Comparison of ENCODE assay signal across 1 cellular context in genomic region chr10:22315455-22316285, GRCh38.
A peak's percentile ranks its signal among the peaks of the same experiment; 100 is the strongest.
TF ChIP-seq lines count a peak whose summit lies in the region.

No MANE protein-coding gene starts in this region.

TF ChIP-seq in HEK293, 187 proteins besides CTCF, POLR2A, EP300 and RAD21 (continued from another document and continues in another):
- no peak for TF ChIP-seq PRDM6 (tag by site-specific recombination; IDR thresholded peaks at IDR 0.05)
- peak; percentile 87 for TF ChIP-seq PATZ1 (tag by site-specific recombination; IDR thresholded peaks at IDR 0.05)
- TF ChIP-seq ZBTB26 (tag by site-specific recombination; optimal IDR thresholded peaks at IDR 0.05): peak; percentile 93
- TF ChIP-seq ZNF580 (tag by site-specific recombination; IDR thresholded peaks at IDR 0.05): no peak
- TF ChIP-seq ZNF488 (tag by site-specific recombination; IDR thresholded peaks at IDR 0.05): no peak
- no peak for TF ChIP-seq ZNF114 (tag by site-specific recombination; IDR thresholded peaks at IDR 0.05)
- no peak for TF ChIP-seq INSM2 (tag by site-specific recombination; IDR thresholded peaks at IDR 0.05)
- TF ChIP-seq EGR2 (tag by site-specific recombination; IDR thresholded peaks at IDR 0.05; ENCODE audit: low read depth): peak; percentile 48
- no peak for TF ChIP-seq ZNF148 (tag by site-specific recombination; IDR thresholded peaks at IDR 0.05; ENCODE audit: borderline replicate concordance)
- TF ChIP-seq FEZF1 (tag by site-specific recombination; IDR thresholded peaks at IDR 0.05): peak; percentile 54; the same call in 1 of the 2 replicates
- peak; percentile 36; the same call in 1 of the 2 replicates for TF ChIP-seq ZNF18 (tag by site-specific recombination; IDR thresholded peaks at IDR 0.05)
- TF ChIP-seq ZFP3 (tag by site-specific recombination; IDR thresholded peaks at IDR 0.05; ENCODE audit: low read depth): no peak
- peak; percentile 65 for TF ChIP-seq ZNF341 (tag by site-specific recombination; IDR thresholded peaks at IDR 0.05; ENCODE audit: low read depth)
- TF ChIP-seq GFI1B (tag by site-specific recombination; IDR thresholded peaks at IDR 0.05): no peak
- no peak for TF ChIP-seq ZNF677 (tag by site-specific recombination; IDR thresholded peaks at IDR 0.05)
- TF ChIP-seq ZNF560 (tag by site-specific recombination; IDR thresholded peaks at IDR 0.05; ENCODE audit: borderline replicate concordance): no peak
- TF ChIP-seq ZNF174 (tag by site-specific recombination; IDR thresholded peaks at IDR 0.05): no peak
- TF ChIP-seq ZNF146 (tag by site-specific recombination; IDR thresholded peaks at IDR 0.05): no peak
- TF ChIP-seq ZNF692 (tag by site-specific recombination; IDR thresholded peaks at IDR 0.05): peak; percentile 32
- TF ChIP-seq ZNF16 (tag by site-specific recombination; IDR thresholded peaks at IDR 0.05; ENCODE audit: low read depth): no peak
- TF ChIP-seq ZNF404 (tag by site-specific recombination; IDR thresholded peaks at IDR 0.05): no peak
- TF ChIP-seq ZNF571 (tag by site-specific recombination; IDR thresholded peaks at IDR 0.05): no peak
- TF ChIP-seq ZXDB (tag by site-specific recombination; IDR thresholded peaks at IDR 0.05): peak; percentile 68
- TF ChIP-seq ZNF112 (tag by site-specific recombination; IDR thresholded peaks at IDR 0.05): no peak
- no peak for TF ChIP-seq TSHZ1 (tag by site-specific recombination; IDR thresholded peaks at IDR 0.05; ENCODE audit: borderline replicate concordance)
- peak; percentile 71 for TF ChIP-seq ZNF600 (tag by site-specific recombination; IDR thresholded peaks at IDR 0.05)
- no peak; the same call in 1 of the 2 replicates for TF ChIP-seq OSR2 (tag by site-specific recombination; IDR thresholded peaks at IDR 0.05)
- TF ChIP-seq ZNF561 (tag by site-specific recombination; IDR thresholded peaks at IDR 0.05; ENCODE audit: borderline replicate concordance): no peak
- TF ChIP-seq ZNF394 (tag by site-specific recombination; IDR thresholded peaks at IDR 0.05; ENCODE audit: borderline replicate concordance): no peak
- no peak for TF ChIP-seq ZNF626 (tag by site-specific recombination; IDR thresholded peaks at IDR 0.05)
- no peak for TF ChIP-seq ELK4 (IDR thresholded peaks at IDR 0.05; ENCODE audit: borderline replicate concordance, low read depth, low read length)
- TF ChIP-seq ZNF664 (tag by site-specific recombination; IDR thresholded peaks at IDR 0.05): no peak
- no peak for TF ChIP-seq ZNF621 (tag by site-specific recombination; IDR thresholded peaks at IDR 0.05)
- no peak for TF ChIP-seq ZNF76 (tag by site-specific recombination; IDR thresholded peaks at IDR 0.05; ENCODE audit: borderline replicate concordance, low read depth)
- no peak for TF ChIP-seq ZNF449 (tag by site-specific recombination; IDR thresholded peaks at IDR 0.05)
- no peak for TF ChIP-seq ZNF48 (tag by site-specific recombination; IDR thresholded peaks at IDR 0.05)
